ENCODE assay signal across 9 cellular contexts in the genomic region with DNA sequence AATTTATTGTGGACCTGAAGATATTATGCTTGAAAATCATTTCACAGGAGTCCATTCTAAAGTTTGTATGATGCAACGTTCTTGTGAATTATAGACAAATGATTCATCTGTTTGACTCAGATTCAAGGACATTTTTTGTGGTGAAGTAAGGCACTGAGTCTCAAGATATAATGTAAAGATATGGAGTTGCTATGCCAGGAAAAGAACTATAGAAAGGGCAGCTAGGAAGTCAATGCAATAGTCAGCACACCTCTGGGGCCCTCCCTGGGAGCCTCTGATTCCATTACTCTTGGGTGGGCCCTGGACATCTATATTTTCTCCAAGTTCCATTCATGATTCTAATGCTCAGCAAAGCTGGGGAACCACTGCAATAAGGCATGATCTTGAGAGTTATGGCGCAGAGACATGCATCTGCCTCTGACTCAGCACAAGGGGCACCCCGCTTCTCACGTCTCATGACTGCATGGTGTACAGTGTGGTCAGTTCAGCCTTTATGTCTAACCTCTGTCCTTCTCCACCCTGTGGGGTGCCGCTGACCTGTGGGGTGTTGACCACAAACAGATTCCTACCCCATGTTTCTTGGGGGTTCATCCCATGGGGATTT. TPM values are rescaled to one million over a fixed set of nuclear protein-coding genes. Genes with fewer than 3 reads are reported as not detected.
DNase-seq lines count a peak whose midpoint lies in the region; TF ChIP-seq lines count a peak whose summit lies in the region.
"Had no signal": no experiment of that assay in that cellular context is flagged by ENCODE, and none has a peak within 500 bp of the region (broad histone marks: within the 10 kb centered on the region; RNA-seq: fewer than 3 reads in every experiment).

No MANE protein-coding gene starts in this region.

- peak overlapping the region; percentile 56 for H3K9ac ChIP-seq in SK-N-SH

- no peaks in the 10 kb centered on the region for H3K36me3 ChIP-seq in breast epithelium
- no peaks in the 10 kb centered on the region for H3K36me3 ChIP-seq in SK-N-SH (replicated peaks in 1 of 2; ENCODE audit: control insufficient read depth in 1 of 2, insufficient read depth in 2 of 2, low read length in 1 of 2)
- H3K36me3 ChIP-seq in transverse colon, result no peaks in the 10 kb centered on the region

- H3K27me3 ChIP-seq in breast epithelium, result no peaks in the 10 kb centered on the region
- H3K27me3 ChIP-seq in SK-N-SH (ENCODE audit: insufficient read depth), result no peaks in the 10 kb centered on the region
- H3K27me3 ChIP-seq in transverse colon, result no peaks in the 10 kb centered on the region

- H3K4me3 ChIP-seq in breast epithelium, result no peak overlapping the region
- H3K4me3 ChIP-seq in SK-N-SH (ENCODE audit: low read depth in 2 of 2, low read length in 1 of 2), result no peak overlapping the region
- no peak overlapping the region for H3K4me3 ChIP-seq in transverse colon

- no peaks in the 10 kb centered on the region for H4K20me1 ChIP-seq in SK-N-SH (ENCODE audit: insufficient read depth)

- TF ChIP-seq EP300 in SK-N-SH (IDR thresholded peaks at IDR 0.05; ENCODE audit: borderline replicate concordance in 1 of 2, low read depth in 1 of 2, low read length in 1 of 2) (peak in 1 of 2 experiments; percentile 92; a peak in 2 of 4 replicates), transverse colon (IDR thresholded peaks at IDR 0.05; ENCODE audit: low read depth) (no peak)

- no peaks in the 10 kb centered on the region for H3K36me3 Mint-ChIP-seq in MCF 10A (ENCODE audit: insufficient read depth, unreplicated experiment)

- POLR2A ChIA-PET in MCF 10A (lab: Yijun Ruan, JAX), result interaction anchor here (0.6 to 4.0 kb wide), 28 partner anchors 8 to 244 kb away, joined by 3 to 28 read pairs (median 4); no protein-coding TSS in a partner anchor
- POLR2A ChIA-PET in SK-N-SH (lab: Yijun Ruan, JAX), result no interaction called here

- peaks cover 40% of the 10 kb centered on the region for H3F3A ChIP-seq in SK-N-SH (replicated peaks; ENCODE audit: insufficient read depth)

- no peaks in the 10 kb centered on the region for H3K9me3 ChIP-seq in breast epithelium
- H3K9me3 ChIP-seq in SK-N-SH, result no peaks in the 10 kb centered on the region
- no peaks in the 10 kb centered on the region for H3K9me3 ChIP-seq in transverse colon

- BruUV-seq in MCF 10A (replicated peaks; lab: Mats Ljungman, UMichigan), result TSS peak; percentile 75

- intact Hi-C loops in MCF 10A (cut with micrococcal nuclease) (loop anchor here (1.0 to 2.0 kb wide), 2 partner anchors 8 to 29 kb away; no protein-coding TSS in a partner anchor), breast epithelium (cut with DNase I; ENCODE audit: low total_unique reads) (no loop called here), transverse colon (cut with DNase I; ENCODE audit: low total_unique reads) (no loop called here)

- 36% methylated on average over 4 of the region's 5 CpGs for WGBS in SK-N-SH (ENCODE audit: low lambda C conversion rate)
- WGBS in transverse colon (ENCODE audit: low coverage in 1 of 2), 2 donors, result 79 to 80% methylated on average over 5 of the region's 5 CpGs

- H3K4me1 ChIP-seq in breast epithelium (no peaks in the 10 kb centered on the region), SK-N-SH (ENCODE audit: control insufficient read depth in 1 of 2, insufficient read depth in 2 of 2, low read depth in 1 of 2, low read length in 1 of 2) (peaks cover 0 to 29% of the 10 kb centered on the region in 2 experiments), transverse colon (peaks cover 0 to 5% (median 2%) of the 10 kb centered on the region in 4 donors)

- H3K4me2 ChIP-seq in SK-N-SH, result peak overlapping the region; percentile 38; the same call in 1 of the 2 replicates

- H3K9me3 Mint-ChIP-seq in MCF 10A (ENCODE audit: unreplicated experiment), result no peaks in the 10 kb centered on the region

- DNase-seq in MCF 10A (ENCODE audit: unreplicated experiment) (peak; percentile 89), breast epithelium (ENCODE audit: low spot score in 2 of 2) (no peak), SK-N-SH (no peak), fibroblast of the conjunctiva (ENCODE audit: low read depth) (peak; percentile 93), transverse colon (no peak), GM19238 (ENCODE audit: insufficient read length, low spot score) (no peak), 8988T (no peak), NCI-H1694 (lab: John Stamatoyannopoulos, UW) (no peak)

- in situ Hi-C loops in transverse colon (cut with MboI; ENCODE audit: low pct_ligation_motif_present in 1 of 4, low pct_unique_long_range_greater_than_20kb in 1 of 4, low sequenced_read_pairs in 3 of 4), result no loop called here

- H3K27ac Mint-ChIP-seq in MCF 10A (ENCODE audit: low read depth, unreplicated experiment), result peak overlapping the region; percentile 88

- no peaks in the 10 kb centered on the region for H3K79me2 ChIP-seq in SK-N-SH (ENCODE audit: insufficient read depth)

- TF ChIP-seq RAD21 in SK-N-SH (IDR thresholded peaks at IDR 0.05; ENCODE audit: low read length), result no peak

- no peaks in the 10 kb centered on the region for H3K27me3 Mint-ChIP-seq in MCF 10A (ENCODE audit: insufficient read depth, unreplicated experiment)

- H3K4me1 Mint-ChIP-seq in MCF 10A (ENCODE audit: insufficient read depth, unreplicated experiment), result peaks cover 48% of the 10 kb centered on the region

- CTCF ChIA-PET in MCF 10A (lab: Yijun Ruan, JAX), result interaction anchor here (0.6 to 2.2 kb wide), 7 partner anchors 13 to 637 kb away, joined by 3 to 6 read pairs (median 3); no protein-coding TSS in a partner anchor
- CTCF ChIA-PET in SK-N-SH (lab: Yijun Ruan, JAX), result no interaction called here

- H3K27ac ChIP-seq in breast epithelium, result no peak overlapping the region
- H3K27ac ChIP-seq in SK-N-SH (ENCODE audit: low read depth in 2 of 2, low read length in 1 of 2), result peak overlapping the region in 1 of 2 experiments; percentile 93; a peak in 3 of 4 replicates
- peak overlapping the region in 3 of 4 donors; percentile 8 to 28 (median 24) for H3K27ac ChIP-seq in transverse colon
- H3K27ac ChIP-seq: VCaP had no signal

- no peaks in the 10 kb centered on the region for H3K9me2 ChIP-seq in SK-N-SH

- TF ChIP-seq POLR2A in breast epithelium (IDR thresholded peaks at IDR 0.05) (no peak), transverse colon (IDR thresholded peaks at IDR 0.05) (no peak)

- TF ChIP-seq CTCF in MCF 10A (IDR thresholded peaks at IDR 0.05; ENCODE audit: unreplicated experiment) (no peak), breast epithelium (IDR thresholded peaks at IDR 0.05) (no peak), SK-N-SH (IDR thresholded peaks at IDR 0.05) (no peak), transverse colon (IDR thresholded peaks at IDR 0.05) (no peak)

- peak overlapping the region; percentile 6 for H3K4me3 Mint-ChIP-seq in MCF 10A (ENCODE audit: unreplicated experiment)

- no peak overlapping the region for H2AFZ ChIP-seq in SK-N-SH (ENCODE audit: low read depth)

TF ChIP-seq in SK-N-SH, 30 proteins besides CTCF, POLR2A, EP300 and RAD21 (continues in another document):
- TF ChIP-seq NFIC (IDR thresholded peaks at IDR 0.05; ENCODE audit: borderline replicate concordance) (peak; percentile 90), RFX5 (IDR thresholded peaks at IDR 0.05; ENCODE audit: low read length) (no peak), NRF1 (IDR thresholded peaks at IDR 0.05; ENCODE audit: low read depth, low read length) (no peak), TCF12 (IDR thresholded peaks at IDR 0.05) (peak; percentile 89)
- TF ChIP-seq, protein P1, sequence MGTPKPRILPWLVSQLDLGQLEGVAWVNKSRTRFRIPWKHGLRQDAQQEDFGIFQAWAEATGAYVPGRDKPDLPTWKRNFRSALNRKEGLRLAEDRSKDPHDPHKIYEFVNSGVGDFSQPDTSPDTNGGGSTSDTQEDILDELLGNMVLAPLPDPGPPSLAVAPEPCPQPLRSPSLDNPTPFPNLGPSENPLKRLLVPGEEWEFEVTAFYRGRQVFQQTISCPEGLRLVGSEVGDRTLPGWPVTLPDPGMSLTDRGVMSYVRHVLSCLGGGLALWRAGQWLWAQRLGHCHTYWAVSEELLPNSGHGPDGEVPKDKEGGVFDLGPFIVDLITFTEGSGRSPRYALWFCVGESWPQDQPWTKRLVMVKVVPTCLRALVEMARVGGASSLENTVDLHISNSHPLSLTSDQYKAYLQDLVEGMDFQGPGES (IDR thresholded peaks at IDR 0.05; ENCODE audit: low read depth, low read length), result no peak
- TF ChIP-seq, protein P2, sequence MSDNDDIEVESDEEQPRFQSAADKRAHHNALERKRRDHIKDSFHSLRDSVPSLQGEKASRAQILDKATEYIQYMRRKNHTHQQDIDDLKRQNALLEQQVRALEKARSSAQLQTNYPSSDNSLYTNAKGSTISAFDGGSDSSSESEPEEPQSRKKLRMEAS (IDR thresholded peaks at IDR 0.05; ENCODE audit: low read depth), result peak; percentile 45; the same call in 1 of the 2 replicates
- TF ChIP-seq, protein P3, sequence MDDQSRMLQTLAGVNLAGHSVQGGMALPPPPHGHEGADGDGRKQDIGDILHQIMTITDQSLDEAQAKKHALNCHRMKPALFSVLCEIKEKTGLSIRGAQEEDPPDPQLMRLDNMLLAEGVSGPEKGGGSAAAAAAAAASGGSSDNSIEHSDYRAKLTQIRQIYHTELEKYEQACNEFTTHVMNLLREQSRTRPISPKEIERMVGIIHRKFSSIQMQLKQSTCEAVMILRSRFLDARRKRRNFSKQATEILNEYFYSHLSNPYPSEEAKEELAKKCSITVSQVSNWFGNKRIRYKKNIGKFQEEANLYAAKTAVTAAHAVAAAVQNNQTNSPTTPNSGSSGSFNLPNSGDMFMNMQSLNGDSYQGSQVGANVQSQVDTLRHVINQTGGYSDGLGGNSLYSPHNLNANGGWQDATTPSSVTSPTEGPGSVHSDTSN (IDR thresholded peaks at IDR 0.05), result peak; percentile 76
- TF ChIP-seq, protein P4, sequence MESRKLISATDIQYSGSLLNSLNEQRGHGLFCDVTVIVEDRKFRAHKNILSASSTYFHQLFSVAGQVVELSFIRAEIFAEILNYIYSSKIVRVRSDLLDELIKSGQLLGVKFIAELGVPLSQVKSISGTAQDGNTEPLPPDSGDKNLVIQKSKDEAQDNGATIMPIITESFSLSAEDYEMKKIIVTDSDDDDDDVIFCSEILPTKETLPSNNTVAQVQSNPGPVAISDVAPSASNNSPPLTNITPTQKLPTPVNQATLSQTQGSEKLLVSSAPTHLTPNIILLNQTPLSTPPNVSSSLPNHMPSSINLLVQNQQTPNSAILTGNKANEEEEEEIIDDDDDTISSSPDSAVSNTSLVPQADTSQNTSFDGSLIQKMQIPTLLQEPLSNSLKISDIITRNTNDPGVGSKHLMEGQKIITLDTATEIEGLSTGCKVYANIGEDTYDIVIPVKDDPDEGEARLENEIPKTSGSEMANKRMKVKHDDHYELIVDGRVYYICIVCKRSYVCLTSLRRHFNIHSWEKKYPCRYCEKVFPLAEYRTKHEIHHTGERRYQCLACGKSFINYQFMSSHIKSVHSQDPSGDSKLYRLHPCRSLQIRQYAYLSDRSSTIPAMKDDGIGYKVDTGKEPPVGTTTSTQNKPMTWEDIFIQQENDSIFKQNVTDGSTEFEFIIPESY (IDR thresholded peaks at IDR 0.05; ENCODE audit: borderline replicate concordance, low read depth), result peak; percentile 72; the same call in 1 of the 2 replicates

RNA-seq across cellular contexts. Expression of a gene that starts 34.1 kb away (rescaled TPM):
- total RNA-seq in MCF 10A (2022) (109 and 126 TPM in 2 replicates), breast epithelium (10 to 100 TPM; 48.0 to 60.0 (median 57.5) TPM), transverse colon (100 to 1,000 TPM in 3 of 4 donors, 10 to 100 TPM in 1; 55.1 to 174 (median 127) TPM)
- polyA plus RNA-seq in SK-N-SH (2012; rRNA removed), result 14.2 and 16.3 TPM in 2 replicates
- 11.4 and 13.6 TPM in 2 replicates for polyA plus RNA-seq in SK-N-SH (2012; cell fraction: cytosol; rRNA removed)
- 26.5 and 30.4 TPM in 2 replicates for polyA plus RNA-seq in SK-N-SH (2012; cell fraction: nucleus; rRNA removed)

Comparison
In these comparisons a context has a peak if more than half of its experiments do, and no peak if none do; other contexts are left out.
1. DNase-seq: peak in MCF 10A (single experiment) and fibroblast of the conjunctiva (single experiment); none in breast epithelium (0 of 2), SK-N-SH (single experiment), transverse colon (single experiment), GM19238 (single experiment), 8988T (single experiment) and NCI-H1694 (single experiment).
2. H3K27ac ChIP-seq: peak in transverse colon (3 of 4); none in breast epithelium (0 of 2).